ENCODE assay signal across 26 cellular contexts in genomic region chr10:130742936-130743675, GRCh38.
"Had no signal": no experiment of that assay in that cellular context is flagged by ENCODE, and none has a peak within 500 bp of the region (broad histone marks: within the 10 kb centered on the region; RNA-seq: fewer than 3 reads in every experiment).

No MANE protein-coding gene starts in this region.

- DNase-seq: activated CD4-positive, alpha-beta T cell treated with anti-CD3 and anti-CD28 coated beads for 48 hours; activated CD4-positive, CD25-positive, alpha-beta regulatory T cell; activated CD8-positive, alpha-beta T cell treated with anti-CD3 and anti-CD28 coated beads, Interleukin-2, amount 10 ng/mL, durations not matched to agents 7 days and 5 days; activated naive CD4-positive, alpha-beta T cell; brain microvascular endothelial cell; central memory CD4-positive, alpha-beta T cell; effector memory CD8-positive, alpha-beta T cell; glutamatergic neuron; left cardiac atrium; naive thymus-derived CD4-positive, alpha-beta T cell; occipital lobe; retina; stimulated activated CD4-positive, alpha-beta T cell treated with anti-CD3 and anti-CD28 coated beads, Interleukin-4, amount 100 ng/mL, for 24 hours; stimulated activated naive CD8-positive, alpha-beta T cell treated with anti-CD3 and anti-CD28 coated beads, Interleukin-15, Interleukin-2, amounts not matched to agents 100 U/mL and 50 U/mL, for 24 hours; substantia nigra; SW 1271; T-helper 17 cell had no signal

- FAIRE-seq: colon, frontal cortex, urothelium cell line had no signal

- H3K36me3 ChIP-seq: adrenal gland, ascending aorta, brain microvascular endothelial cell, esophagus muscularis mucosa, tibial artery had no signal

- H3K4me1 ChIP-seq: adrenal gland, ascending aorta, esophagus muscularis mucosa, tibial artery had no signal

- H3K27ac ChIP-seq: adrenal gland, ascending aorta, brain microvascular endothelial cell, dorsolateral prefrontal cortex, esophagus muscularis mucosa, hepatocyte, tibial artery had no signal

- H3K27me3 ChIP-seq: adrenal gland, ascending aorta, brain microvascular endothelial cell, hepatocyte had no signal

- H3K9me3 ChIP-seq: adrenal gland, ascending aorta, esophagus muscularis mucosa, tibial artery had no signal

- ATAC-seq: activated CD8-positive, alpha-beta T cell treated with anti-CD3 and anti-CD28 coated beads, Interleukin-2, amount 10 ng/mL, durations not matched to agents 7 days and 5 days; effector memory CD8-positive, alpha-beta T cell; left cardiac atrium; naive thymus-derived CD4-positive, alpha-beta T cell; stimulated activated naive CD8-positive, alpha-beta T cell treated with anti-CD3 and anti-CD28 coated beads, Interleukin-15, Interleukin-2, amounts not matched to agents 100 U/mL and 50 U/mL, for 24 hours; T-helper 17 cell had no signal

- H2AFZ ChIP-seq: hepatocyte had no signal

- H3K79me2 ChIP-seq: hepatocyte had no signal

- H3K4me2 ChIP-seq: hepatocyte had no signal

- H3K4me3 ChIP-seq: adrenal gland, ascending aorta, dorsolateral prefrontal cortex, esophagus muscularis mucosa, hepatocyte, tibial artery had no signal
